Comparison of ENCODE assay signal across 8 cellular contexts in genomic region chr19:54178581-54179261, GRCh38. TPM values are rescaled to one million over a fixed set of nuclear protein-coding genes. Genes with fewer than 3 reads are reported as not detected.
DNase-seq lines count a peak whose midpoint lies in the region; ATAC-seq and TF ChIP-seq lines count a peak whose summit lies in the region.

No MANE protein-coding gene starts in this region.

- no peak for TF ChIP-seq CTCF in CD14-positive monocyte (IDR thresholded peaks at IDR 0.05)

- no peak overlapping the region for H3K4me3 Mint-ChIP-seq in central memory CD8-positive, alpha-beta T cell
- H3K4me3 Mint-ChIP-seq in CD14-positive monocyte: no peak overlapping the region

- no peaks in the 10 kb centered on the region for H3K9me3 Mint-ChIP-seq in central memory CD8-positive, alpha-beta T cell
- peaks cover 0 to 2% (median 0%) of the 10 kb centered on the region in 7 donors for H3K9me3 Mint-ChIP-seq in CD14-positive monocyte

- intact Hi-C loops in posterior vena cava (cut with DNase I): loop anchor here in 1 of 2 donors (10.0 kb wide), 1 partner anchor 276 kb away; no protein-coding TSS in a partner anchor
- intact Hi-C loops in CD14-positive monocyte (cut with micrococcal nuclease): no loop called here

- peak; percentile 70 for ATAC-seq in central memory CD8-positive, alpha-beta T cell (replicated peaks; ENCODE audit: extremely low read depth, poor library complexity, severe bottlenecking)
- ATAC-seq in HG03469 (IDR thresholded peaks at IDR 0.05; ENCODE audit: unreplicated experiment): no peak

- no peaks in the 10 kb centered on the region for H3K4me1 Mint-ChIP-seq in central memory CD8-positive, alpha-beta T cell
- peaks cover 3% of the 10 kb centered on the region for H3K4me1 Mint-ChIP-seq in CD14-positive monocyte

- DNase-seq in NCI-H2081 (lab: John Stamatoyannopoulos, UW) (peak; percentile 69 to 71), NCI-H2081 treated with DMSO at 0.1 percent for 48 hours (lab: John Stamatoyannopoulos, UW) (no peak), NCI-H510A (lab: John Stamatoyannopoulos, UW) (peak; percentile 54), posterior vena cava (ENCODE audit: low spot score) (peak; percentile 71), SIG-M5 treated with dmso at 0.1 percent for 504 hours (lab: John Stamatoyannopoulos, UW; ENCODE audit: unreplicated experiment) (no peak), CD14-positive monocyte (ENCODE audit: low spot score) (no peak)
- DNase-seq in central memory CD8-positive, alpha-beta T cell (ENCODE audit: low spot score in 2 of 2): no peak

- peaks cover 5% of the 10 kb centered on the region for H3K36me3 Mint-ChIP-seq in central memory CD8-positive, alpha-beta T cell (ENCODE audit: insufficient read depth)
- H3K36me3 Mint-ChIP-seq in CD14-positive monocyte: peaks cover 47 to 82% of the 10 kb centered on the region in 2 donors

- H3K27ac Mint-ChIP-seq in central memory CD8-positive, alpha-beta T cell (ENCODE audit: low read depth): no peak overlapping the region
- peak overlapping the region in 2 of 7 donors; percentile 40 to 66 for H3K27ac Mint-ChIP-seq in CD14-positive monocyte

- no peaks in the 10 kb centered on the region for H3K27me3 Mint-ChIP-seq in central memory CD8-positive, alpha-beta T cell
- H3K27me3 Mint-ChIP-seq in CD14-positive monocyte (ENCODE audit: low read depth in 3 of 3): peaks cover 0 to 3% (median 0%) of the 10 kb centered on the region in 3 donors

RNA-seq across cellular contexts. Expression of gene TMC4, which starts 5.8 kb away (rescaled TPM):
- total RNA-seq in posterior vena cava: 1 to 10 TPM; 1.1 to 1.4 TPM
- polyA plus RNA-seq in CD14-positive monocyte: 1 to 10 TPM; 1.5 to 2.5 TPM

RNA-seq across cellular contexts. Expression of gene MBOAT7, which starts 10.7 kb away (rescaled TPM):
- total RNA-seq in posterior vena cava: 10 to 100 TPM; 29.0 to 38.6 TPM
- polyA plus RNA-seq in CD14-positive monocyte: 100 to 1,000 TPM in 1 of 2 donors, 10 to 100 TPM in 1; 84.0 to 115 TPM

RNA-seq across cellular contexts. Expression of gene TSEN34, which starts 12.4 kb away (rescaled TPM):
- 10 to 100 TPM; 17.3 to 24.5 TPM for total RNA-seq in posterior vena cava
- polyA plus RNA-seq in CD14-positive monocyte: 100 to 1,000 TPM; 109 to 125 TPM

RNA-seq across cellular contexts. Expression of gene LENG1, which starts 19.2 kb away (rescaled TPM):
- total RNA-seq in posterior vena cava: 1 to 10 TPM; 4.7 to 6.2 TPM
- 1 to 10 TPM; 4.2 to 5.4 TPM for polyA plus RNA-seq in CD14-positive monocyte

RNA-seq across cellular contexts. Expression of gene RPS9, which starts 21.9 kb away (rescaled TPM):
- 1,000 to 10,000 TPM in 1 of 2 donors, 100 to 1,000 TPM in 1; 777 to 1,026 TPM for total RNA-seq in posterior vena cava
- polyA plus RNA-seq in CD14-positive monocyte: 100 to 1,000 TPM; 756 to 983 TPM

Comparison
In these comparisons a context has a peak if more than half of its experiments do, and no peak if none do; other contexts are left out.
1. DNase-seq: peak in NCI-H2081 (2 of 2), NCI-H510A (single experiment) and posterior vena cava (single experiment); none in NCI-H2081 treated with DMSO at 0.1 percent for 48 hours (single experiment), central memory CD8-positive, alpha-beta T cell (0 of 2), SIG-M5 treated with dmso at 0.1 percent for 504 hours (single experiment) and CD14-positive monocyte (single experiment).